Comparison of ENCODE assay signal across 12 cellular contexts in the genomic region with DNA sequence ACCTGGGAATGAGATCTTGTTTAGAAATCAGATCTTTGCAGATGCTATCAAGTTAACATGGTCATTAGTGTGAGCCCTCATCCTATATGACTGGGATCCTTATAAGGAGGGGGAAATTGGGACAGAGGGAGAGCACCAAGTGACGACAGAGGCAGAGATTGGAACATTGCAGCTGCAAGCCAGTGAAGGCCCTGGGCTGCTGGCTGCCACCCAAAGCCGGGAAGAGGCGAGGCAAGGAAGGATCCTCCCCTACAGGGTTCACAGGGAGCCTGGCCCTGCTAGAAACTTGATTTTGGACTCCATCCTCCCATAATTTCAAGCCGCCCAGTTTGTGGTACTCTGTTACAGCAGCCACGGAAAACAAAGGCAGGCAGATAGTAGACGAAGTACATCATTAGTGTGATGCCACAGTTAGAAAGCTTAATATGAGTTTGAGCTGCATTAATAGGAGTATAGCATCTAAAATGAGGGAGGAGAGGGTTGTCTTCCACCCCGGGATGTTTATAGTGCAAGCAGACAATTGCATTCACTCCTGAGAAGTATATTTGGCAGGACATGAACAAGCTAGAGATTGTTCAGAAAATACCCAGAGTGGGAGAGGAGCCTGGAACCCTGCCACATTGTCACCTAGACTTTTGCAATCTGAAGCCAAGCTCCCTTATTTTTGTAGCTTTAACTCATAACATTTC. TPM values are rescaled to one million over a fixed set of nuclear protein-coding genes. Genes with fewer than 3 reads are reported as not detected.
DNase-seq lines count a peak whose midpoint lies in the region; ATAC-seq and TF ChIP-seq lines count a peak whose summit lies in the region.
"Had no signal": no experiment of that assay in that cellular context is flagged by ENCODE, and none has a peak within 500 bp of the region (broad histone marks: within the 10 kb centered on the region; RNA-seq: fewer than 3 reads in every experiment).

No MANE protein-coding gene starts in this region.

- no peaks in the 10 kb centered on the region for H3K9me3 ChIP-seq in aorta (ENCODE audit: control insufficient read depth, low read length)
- H3K9me3 ChIP-seq: A549 had no signal

- ATAC-seq in Right ventricle myocardium inferior (peak; percentile 80), aorta (ENCODE audit: low FRiP score) (peak; percentile 70), GM19395 (IDR thresholded peaks at IDR 0.05; ENCODE audit: unreplicated experiment) (no peak)

- no peak for TF ChIP-seq CTCF in fibroblast of villous mesenchyme (IDR thresholded peaks at IDR 0.05; ENCODE audit: insufficient read depth, low read depth, low read length)

- peak; percentile 84 for DNase-seq in Right ventricle myocardium inferior (ENCODE audit: missing footprints)
- DNase-seq in cardiac septum (ENCODE audit: low spot score): no peak
- peak; percentile 76 for DNase-seq in fibroblast of villous mesenchyme (ENCODE audit: low read depth)
- DNase-seq in myocyte (ENCODE audit: low read depth): peak; percentile 43
- peak; percentile 77 to 80 for DNase-seq in aorta
- DNase-seq in stimulated activated CD4-positive, alpha-beta T cell treated with anti-CD3 and anti-CD28 coated beads, Interleukin-4, amount 100 ng/mL, for 1 hour: no peak
- DNase-seq in stimulated activated CD4-positive, alpha-beta T cell treated with anti-CD3 and anti-CD28 coated beads, Interleukin-15, amount 100 ng/mL, for 24 hours: no peak
- DNase-seq: activated B cell treated with CpG ODN at 0.5 μM for 24 hours, Calu3, small intestine had no signal

- no peak overlapping the region for H3K27ac ChIP-seq in aorta (ENCODE audit: low read depth in 1 of 2, low read length in 2 of 2)

- intact Hi-C loops in Right ventricle myocardium inferior (cut with DNase I): no loop called here
- intact Hi-C loops in cardiac septum (cut with DNase I): no loop called here
- intact Hi-C loops in aorta (cut with DNase I): no loop called here

- WGBS in aorta, 2 donors: 22 to 31% methylated on average over 7 of the region's 7 CpGs

- H3K36me3 ChIP-seq in aorta (ENCODE audit: control insufficient read depth in 1 of 2, insufficient read depth in 2 of 2, low read length in 1 of 2): no peaks in the 10 kb centered on the region

- H3K4me1 ChIP-seq in aorta (ENCODE audit: control insufficient read depth in 1 of 2, insufficient read depth in 2 of 2, low read length in 2 of 2): no peaks in the 10 kb centered on the region

- no peak overlapping the region for H3K4me3 ChIP-seq in fibroblast of villous mesenchyme (ENCODE audit: low read depth, low read length)
- H3K4me3 ChIP-seq in aorta (ENCODE audit: low read length in 2 of 2): no peak overlapping the region
- H3K4me3 ChIP-seq: A549 had no signal

- H3K27me3 ChIP-seq in aorta (ENCODE audit: control insufficient read depth in 1 of 2, insufficient read depth in 2 of 2, low read length in 1 of 2): no peaks in the 10 kb centered on the region

RNA-seq across cellular contexts. Expression of gene CLMP, which starts 56.8 kb away (rescaled TPM):
- total RNA-seq in Right ventricle myocardium inferior (8.6 TPM), cardiac septum (5.9 TPM), fibroblast of villous mesenchyme (115 and 147 TPM in 2 replicates), myocyte (17.2 and 32.0 TPM in 2 replicates), aorta (100 to 1,000 TPM in 1 of 2 donors, 10 to 100 TPM in 1; 70.9 to 107 TPM)
- polyA plus RNA-seq in myocyte (2012): 16.6 TPM
- 10 to 100 TPM in 1 of 2 donors, 1 to 10 TPM in 1; 8.2 to 23.8 TPM for polyA plus RNA-seq in aorta
- total RNA-seq: activated B cell treated with CpG ODN at 0.5 μM for 24 hours, Calu3 had no signal

Comparison
In these comparisons a context has a peak if more than half of its experiments do, and no peak if none do; other contexts are left out.
1. DNase-seq: peak in Right ventricle myocardium inferior (single experiment), fibroblast of villous mesenchyme (single experiment), myocyte (single experiment) and aorta (2 of 2); none in cardiac septum (single experiment), stimulated activated CD4-positive, alpha-beta T cell treated with anti-CD3 and anti-CD28 coated beads, Interleukin-4, amount 100 ng/mL, for 1 hour (single experiment) and stimulated activated CD4-positive, alpha-beta T cell treated with anti-CD3 and anti-CD28 coated beads, Interleukin-15, amount 100 ng/mL, for 24 hours (single experiment).